27 cellular contexts compared by ENCODE assay signal in the genomic region with DNA sequence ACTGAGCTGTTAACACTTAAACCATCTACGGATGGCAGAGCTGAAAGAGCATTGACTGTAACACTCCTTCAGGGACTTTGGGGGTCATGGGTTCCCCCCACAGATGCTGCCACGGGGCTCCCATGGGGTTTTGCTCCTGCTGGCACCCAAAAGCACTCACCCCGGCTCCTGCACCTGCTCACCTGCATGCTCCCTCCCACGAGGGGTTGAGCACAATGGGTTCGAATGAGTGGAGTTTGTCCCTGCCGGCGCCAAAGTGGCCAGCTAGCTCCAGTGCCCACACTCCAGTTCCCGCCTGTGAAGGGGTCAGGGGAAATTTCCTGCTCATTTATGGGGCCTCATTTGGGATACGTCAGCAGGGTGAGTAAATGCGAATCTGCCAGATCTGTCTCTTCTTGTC. TPM values are rescaled to one million over a fixed set of nuclear protein-coding genes. Genes with fewer than 3 reads are reported as not detected.
"Had no signal": no experiment of that assay in that cellular context is flagged by ENCODE, and none has a peak within 500 bp of the region (broad histone marks: within the 10 kb centered on the region; RNA-seq: fewer than 3 reads in every experiment).

No MANE protein-coding gene starts in this region.

- H3K9me3 ChIP-seq: ovary, prostate gland, suprapubic skin, testis, uterus had no signal

- H3K36me3 ChIP-seq: neural progenitor cell, ovary, prostate gland, right lobe of liver, sigmoid colon, suprapubic skin, tibial artery, transverse colon, upper lobe of right lung, uterus had no signal

- H3K4me3 Mint-ChIP-seq: naive thymus-derived CD4-positive, alpha-beta T cell; natural killer cell; nephron; neural progenitor cell; stimulated activated effector memory CD8-positive, alpha-beta T cell treated with anti-CD3 and anti-CD28 coated beads, Interleukin-12 subunit alpha, Interleukin-12 subunit beta, amount 100 ng/mL, for 72 hours; stimulated activated naive CD8-positive, alpha-beta T cell treated with anti-CD3 and anti-CD28 coated beads, Interleukin-15, amount 100 ng/mL, for 72 hours; type B pancreatic cell had no signal

- H3K27me3 Mint-ChIP-seq: stimulated activated naive CD8-positive, alpha-beta T cell treated with anti-CD3 and anti-CD28 coated beads, Interleukin-15, amount 100 ng/mL, for 72 hours had no signal

- ATAC-seq: naive thymus-derived CD4-positive, alpha-beta T cell; natural killer cell; right lobe of liver; stimulated activated effector memory CD8-positive, alpha-beta T cell treated with anti-CD3 and anti-CD28 coated beads, Interleukin-12 subunit alpha, Interleukin-12 subunit beta, amount 100 ng/mL, for 72 hours; stimulated activated naive CD8-positive, alpha-beta T cell treated with anti-CD3 and anti-CD28 coated beads, Interleukin-15, amount 100 ng/mL, for 72 hours; stimulated activated naive CD8-positive, alpha-beta T cell treated with anti-CD3 and anti-CD28 coated beads, Interleukin-15, Interleukin-2, amounts not matched to agents 100 U/mL and 50 U/mL, for 24 hours; upper lobe of right lung had no signal

- H3K36me3 Mint-ChIP-seq: naive thymus-derived CD4-positive, alpha-beta T cell; natural killer cell; neural progenitor cell; stimulated activated effector memory CD8-positive, alpha-beta T cell treated with anti-CD3 and anti-CD28 coated beads, Interleukin-12 subunit alpha, Interleukin-12 subunit beta, amount 100 ng/mL, for 72 hours; type B pancreatic cell had no signal

- DNase-seq: naive thymus-derived CD4-positive, alpha-beta T cell; natural killer cell; occipital lobe; ovary; right cardiac atrium; right lobe of liver; sigmoid colon; small intestine; stimulated activated CD4-positive, alpha-beta T cell treated with anti-CD3 and anti-CD28 coated beads, Interleukin-15, amount 100 ng/mL, for 24 hours; stimulated activated CD4-positive, alpha-beta T cell treated with anti-CD3 and anti-CD28 coated beads, Interleukin-2, amount 100 ng/mL, for 24 hours; stimulated activated CD4-positive, alpha-beta T cell treated with anti-CD3 and anti-CD28 coated beads, Interleukin-2, amount 100 ng/mL, for 48 hours; stimulated activated CD4-positive, alpha-beta T cell treated with anti-CD3 and anti-CD28 coated beads, Interleukin-4, amount 100 ng/mL, for 24 hours; stimulated activated naive CD4-positive, alpha-beta T cell; stimulated activated naive CD8-positive, alpha-beta T cell treated with anti-CD3 and anti-CD28 coated beads, Interleukin-15, amount 100 ng/mL, for 72 hours; stimulated activated naive CD8-positive, alpha-beta T cell treated with anti-CD3 and anti-CD28 coated beads, Interleukin-15, Interleukin-2, amounts not matched to agents 100 U/mL and 50 U/mL, for 24 hours; substantia nigra; testis; tibial artery; transverse colon; upper lobe of right lung; uterus had no signal

- H3K9me3 Mint-ChIP-seq: natural killer cell; stimulated activated effector memory CD8-positive, alpha-beta T cell treated with anti-CD3 and anti-CD28 coated beads, Interleukin-12 subunit alpha, Interleukin-12 subunit beta, amount 100 ng/mL, for 72 hours; stimulated activated naive CD8-positive, alpha-beta T cell treated with anti-CD3 and anti-CD28 coated beads, Interleukin-15, amount 100 ng/mL, for 72 hours had no signal

- H3K27me3 ChIP-seq: neural progenitor cell, ovary, right lobe of liver, sigmoid colon, suprapubic skin, testis, transverse colon, upper lobe of right lung, uterus had no signal

- H3K27ac Mint-ChIP-seq: naive thymus-derived CD4-positive, alpha-beta T cell; natural killer cell; nephron; neural progenitor cell; stimulated activated effector memory CD8-positive, alpha-beta T cell treated with anti-CD3 and anti-CD28 coated beads, Interleukin-12 subunit alpha, Interleukin-12 subunit beta, amount 100 ng/mL, for 72 hours; stimulated activated naive CD8-positive, alpha-beta T cell treated with anti-CD3 and anti-CD28 coated beads, Interleukin-15, amount 100 ng/mL, for 72 hours; type B pancreatic cell had no signal

- H3K27ac ChIP-seq: neural progenitor cell, ovary, prostate gland, right lobe of liver, sigmoid colon, suprapubic skin, testis, tibial artery, transverse colon, upper lobe of right lung, uterus had no signal

- H3K4me1 Mint-ChIP-seq: natural killer cell; neural progenitor cell; stimulated activated effector memory CD8-positive, alpha-beta T cell treated with anti-CD3 and anti-CD28 coated beads, Interleukin-12 subunit alpha, Interleukin-12 subunit beta, amount 100 ng/mL, for 72 hours had no signal

- H3K4me3 ChIP-seq: neural progenitor cell, ovary, prostate gland, right lobe of liver, sigmoid colon, suprapubic skin, testis, tibial artery, transverse colon, upper lobe of right lung, uterus had no signal

- H3K4me1 ChIP-seq: neural progenitor cell, prostate gland, sigmoid colon, testis, transverse colon, uterus had no signal

RNA-seq across cellular contexts. Expression of gene TNFAIP2, which starts 40.7 kb away (rescaled TPM):
- polyA plus RNA-seq: naive thymus-derived CD4-positive, alpha-beta T cell had no signal
